25 cellular contexts compared by ENCODE assay signal in genomic region chr5:33938881-33939280, GRCh38. TPM values are rescaled to one million over a fixed set of nuclear protein-coding genes. Genes with fewer than 3 reads are reported as not detected.
DNase-seq lines count a peak whose midpoint lies in the region; ATAC-seq and TF ChIP-seq lines count a peak whose summit lies in the region.
"Had no signal": no experiment of that assay in that cellular context is flagged by ENCODE, and none has a peak within 500 bp of the region (broad histone marks: within the 10 kb centered on the region; RNA-seq: fewer than 3 reads in every experiment).

No MANE protein-coding gene starts in this region.

- H3K27ac ChIP-seq in osteoblast (ENCODE audit: low read depth, low read length) (no peak overlapping the region), colonic mucosa (no peak overlapping the region)
- H3K27ac ChIP-seq: C4-2B had no signal

- no peaks in the 10 kb centered on the region for H3K79me2 ChIP-seq in osteoblast (ENCODE audit: insufficient read depth, low read length)

- H4K20me1 ChIP-seq in osteoblast (ENCODE audit: insufficient read depth, low read length), result no peaks in the 10 kb centered on the region
- H4K20me1 ChIP-seq: BLaER1 treated with 17β-estradiol and CSF1 and Interleukin-3, amounts not matched to agents 10 nM and 100 nM had no signal

- H3K9me3 ChIP-seq in osteoblast (ENCODE audit: low read depth, low read length) (no peaks in the 10 kb centered on the region), colonic mucosa (no peaks in the 10 kb centered on the region)
- H3K9me3 ChIP-seq: Caco-2 had no signal

- H3K36me3 ChIP-seq in osteoblast (ENCODE audit: insufficient read depth, low read length) (no peaks in the 10 kb centered on the region), colonic mucosa (no peaks in the 10 kb centered on the region)
- H3K36me3 ChIP-seq: BLaER1 treated with 17β-estradiol and CSF1 and Interleukin-3, amounts not matched to agents 10 nM and 100 nM had no signal

- TF ChIP-seq CTCF in osteoblast (IDR thresholded peaks at IDR 0.05; ENCODE audit: extremely low read depth, low read depth, low read length) (no peak), retinal pigment epithelial cell (conservative IDR thresholded peaks at IDR 0.05; ENCODE audit: low read depth, low read length) (no peak), colonic mucosa (IDR thresholded peaks at IDR 0.05) (no peak)

- H3K4me3 ChIP-seq in osteoblast (ENCODE audit: insufficient read depth, low read length), result no peak overlapping the region
- peak overlapping the region; percentile 14 for H3K4me3 ChIP-seq in retinal pigment epithelial cell (ENCODE audit: low read length)
- H3K4me3 ChIP-seq in colonic mucosa, result no peak overlapping the region
- H3K4me3 ChIP-seq: BLaER1 treated with 17β-estradiol and CSF1 and Interleukin-3, amounts not matched to agents 10 nM and 100 nM had no signal

- no peak overlapping the region for H2AFZ ChIP-seq in osteoblast (ENCODE audit: low read length)

- intact Hi-C loops in colonic mucosa (cut with DNase I), result no loop called here

- peaks cover 19% of the 10 kb centered on the region for H3K4me1 ChIP-seq in osteoblast (ENCODE audit: insufficient read depth, low read length)
- H3K4me1 ChIP-seq in colonic mucosa, result no peaks in the 10 kb centered on the region
- H3K4me1 ChIP-seq: Caco-2 had no signal

- DNase-seq in NCI-H82 (lab: John Stamatoyannopoulos, UW), result peak; percentile 44
- DNase-seq in NCI-H82 treated with DMSO at 0.1 percent for 48 hours (lab: John Stamatoyannopoulos, UW; ENCODE audit: unreplicated experiment), result no peak
- peak; percentile 28 for DNase-seq in D341Med (ENCODE audit: low spot score)
- DNase-seq in osteoblast (ENCODE audit: insufficient read length, low spot score, missing footprints), result peak; percentile 69
- no peak for DNase-seq in retinal pigment epithelial cell (ENCODE audit: low read depth)
- DNase-seq in colonic mucosa, result no peak
- DNase-seq in activated naive CD4-positive, alpha-beta T cell (lab: John Stamatoyannopoulos, UW), result no peak
- DNase-seq: 8988T; AML-193; Caco-2; Calu3; CD4-positive, alpha-beta T cell; CD8-positive, alpha-beta T cell; DMS 273 treated with DMSO at 0.1 percent for 48 hours; DMS153; DMS53; DMS79; DND-41; GF-D8 had no signal

- no peak for ATAC-seq in HG03196 (IDR thresholded peaks at IDR 0.05; ENCODE audit: unreplicated experiment)
- ATAC-seq: CD8-positive, alpha-beta T cell had no signal

- H3K4me2 ChIP-seq in osteoblast (ENCODE audit: insufficient read depth, low read length), result no peak overlapping the region

- H3K27me3 ChIP-seq in osteoblast (ENCODE audit: insufficient read depth, low read length) (peaks cover 60% of the 10 kb centered on the region), colonic mucosa (peaks cover 23% of the 10 kb centered on the region)

- H3K9ac ChIP-seq in colonic mucosa (ENCODE audit: low read depth in 2 of 2, low read length in 2 of 2), result no peak overlapping the region
- H3K9ac ChIP-seq: BLaER1 treated with 17β-estradiol and CSF1 and Interleukin-3, amounts not matched to agents 10 nM and 100 nM had no signal

RNA-seq across cellular contexts. Expression of gene RXFP3, which starts 2.7 kb away (rescaled TPM):
- not detected in 2 replicates for total RNA-seq in osteoblast
- total RNA-seq in colonic mucosa, result not detected
- total RNA-seq: A673; B cell; Caco-2; Calu3; CD4-positive, alpha-beta T cell; CD8-positive, alpha-beta T cell; Daoy had no signal

RNA-seq across cellular contexts. Expression of gene SLC45A2, which starts 45.6 kb away (rescaled TPM):
- total RNA-seq in osteoblast (0.36 and 0.59 TPM in 2 replicates), colonic mucosa (under 1 TPM in 1 of 2 donors, not detected in 1; 0.32 TPM)
- total RNA-seq: B cell; Calu3; CD4-positive, alpha-beta T cell; CD8-positive, alpha-beta T cell; Daoy had no signal

RNA-seq across cellular contexts. Expression of gene ADAMTS12, which starts 47.1 kb away (rescaled TPM):
- total RNA-seq in osteoblast, result 6.9 and 8.3 TPM in 2 replicates
- 1 to 10 TPM in 1 of 2 donors, under 1 TPM in 1; 0.42 to 1.1 TPM for total RNA-seq in colonic mucosa
- total RNA-seq: B cell; Caco-2; CD8-positive, alpha-beta T cell had no signal

Comparison
In these comparisons a context has a peak if more than half of its experiments do, and no peak if none do; other contexts are left out.
1. DNase-seq: peak in NCI-H82 (single experiment), D341Med (single experiment) and osteoblast (single experiment); none in NCI-H82 treated with DMSO at 0.1 percent for 48 hours (single experiment), retinal pigment epithelial cell (single experiment), colonic mucosa (single experiment) and activated naive CD4-positive, alpha-beta T cell (0 of 4).